ENCODE assay signal across 19 cellular contexts in the genomic region with DNA sequence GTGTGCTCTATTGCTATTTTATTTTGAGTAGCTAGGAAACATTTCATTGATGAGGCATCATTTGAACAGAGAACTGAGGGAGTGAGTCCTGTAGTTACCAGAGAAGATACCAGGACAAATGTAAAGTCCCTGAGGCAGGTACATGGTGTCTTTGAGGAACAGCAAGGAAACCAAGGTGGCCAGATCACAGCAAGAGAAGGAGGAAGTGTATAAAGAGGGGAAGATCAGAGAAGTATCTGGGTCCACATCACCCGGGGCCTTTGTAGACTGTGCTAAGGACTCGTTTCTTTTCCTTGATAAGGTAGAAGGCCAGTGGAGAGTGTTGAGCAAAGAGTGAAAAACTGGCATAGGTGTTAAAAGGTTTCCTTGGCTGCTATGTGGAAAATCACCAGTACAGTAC. TPM values are rescaled to one million over a fixed set of nuclear protein-coding genes. Genes with fewer than 3 reads are reported as not detected.
DNase-seq lines count a peak whose midpoint lies in the region; ATAC-seq and TF ChIP-seq lines count a peak whose summit lies in the region.
"Had no signal": no experiment of that assay in that cellular context is flagged by ENCODE, and none has a peak within 500 bp of the region (broad histone marks: within the 10 kb centered on the region; RNA-seq: fewer than 3 reads in every experiment).

No MANE protein-coding gene starts in this region.

- H3K4me3 ChIP-seq in HL-60 (replicated peaks; ENCODE audit: insufficient read depth, low read length): no peak overlapping the region
- H3K4me3 ChIP-seq in neutrophil (ENCODE audit: low read depth in 1 of 2, low read length in 1 of 2): peak overlapping the region in 1 of 2 experiments; percentile 10
- H3K4me3 ChIP-seq: BLaER1 had no signal

- TF ChIP-seq CTCF in CD14-positive monocyte (IDR thresholded peaks at IDR 0.05): no peak
- no peak for TF ChIP-seq CTCF in HL-60 (IDR thresholded peaks at IDR 0.05; ENCODE audit: insufficient read depth, low read length)
- TF ChIP-seq CTCF in neutrophil (IDR thresholded peaks at IDR 0.05): no peak

- peaks cover 0 to 5% of the 10 kb centered on the region in 2 donors for H3K36me3 Mint-ChIP-seq in CD14-positive monocyte
- peaks cover 6% of the 10 kb centered on the region for H3K36me3 Mint-ChIP-seq in activated T-helper 1 cell treated with anti-CD3 and anti-CD28 coated beads, Interleukin-12 subunit alpha, Interleukin-12 subunit beta, Interleukin-2, Interleukin-4 antibody, amounts not matched to agents 30 ng/mL and 10 ng/mL and 1 ng/mL, durations not matched to agents 14 hours and 24 hours and 36 hours (ENCODE audit: low read depth)
- peaks cover 10% of the 10 kb centered on the region for H3K36me3 Mint-ChIP-seq in activated naive CD8-positive, alpha-beta T cell treated with anti-CD3 and anti-CD28 coated beads, Interleukin-2, amount 50 U/mL, for 24 hours (ENCODE audit: low read depth)
- H3K36me3 Mint-ChIP-seq: CD8-positive, alpha-beta T cell had no signal

- intact Hi-C loops in CD14-positive monocyte (cut with micrococcal nuclease): no loop called here
- intact Hi-C loops in activated T-helper 1 cell treated with anti-CD3 and anti-CD28 coated beads, Interleukin-12 subunit alpha, Interleukin-12 subunit beta, Interleukin-2, Interleukin-4 antibody, amounts not matched to agents 30 ng/mL and 10 ng/mL and 1 ng/mL, durations not matched to agents 14 hours and 24 hours and 36 hours (cut with micrococcal nuclease): no loop called here

- H3K36me3 ChIP-seq in neutrophil: no peaks in the 10 kb centered on the region
- H3K36me3 ChIP-seq: BE2C, BLaER1 had no signal

- 0 out of 2 replicates have a peak overlapping the region, but pooled peaks have one; percentile 21 for H3K27ac ChIP-seq in HL-60 (replicated peaks)
- peak overlapping the region; percentile 93 for H3K27ac ChIP-seq in neutrophil
- H3K27ac ChIP-seq: BLaER1 had no signal

- H3K4me1 Mint-ChIP-seq in CD14-positive monocyte: peaks cover 57% of the 10 kb centered on the region
- H3K4me1 Mint-ChIP-seq in activated T-helper 1 cell treated with anti-CD3 and anti-CD28 coated beads, Interleukin-12 subunit alpha, Interleukin-12 subunit beta, Interleukin-2, Interleukin-4 antibody, amounts not matched to agents 30 ng/mL and 10 ng/mL and 1 ng/mL, durations not matched to agents 14 hours and 24 hours and 36 hours (ENCODE audit: low read depth): peaks cover 33% of the 10 kb centered on the region
- H3K4me1 Mint-ChIP-seq in activated naive CD8-positive, alpha-beta T cell treated with anti-CD3 and anti-CD28 coated beads, Interleukin-2, amount 50 U/mL, for 24 hours: peaks cover 23% of the 10 kb centered on the region

- ATAC-seq in activated naive CD8-positive, alpha-beta T cell treated with anti-CD3 and anti-CD28 coated beads, Interleukin-2, amount 50 U/mL, for 24 hours: no peak
- ATAC-seq: CD8-positive, alpha-beta T cell had no signal

- H3K9me3 Mint-ChIP-seq in CD14-positive monocyte: peaks cover 0 to 11% (median 5%) of the 10 kb centered on the region in 7 donors
- peaks cover 21% of the 10 kb centered on the region for H3K9me3 Mint-ChIP-seq in activated T-helper 1 cell treated with anti-CD3 and anti-CD28 coated beads, Interleukin-12 subunit alpha, Interleukin-12 subunit beta, Interleukin-2, Interleukin-4 antibody, amounts not matched to agents 30 ng/mL and 10 ng/mL and 1 ng/mL, durations not matched to agents 14 hours and 24 hours and 36 hours
- H3K9me3 Mint-ChIP-seq in activated naive CD8-positive, alpha-beta T cell treated with anti-CD3 and anti-CD28 coated beads, Interleukin-2, amount 50 U/mL, for 24 hours: peaks cover 24% of the 10 kb centered on the region
- H3K9me3 Mint-ChIP-seq: CD4-positive, alpha-beta T cell had no signal

- H3K27ac Mint-ChIP-seq in CD14-positive monocyte: peak overlapping the region in 4 of 7 donors; percentile 3 to 70 (median 46)
- no peak overlapping the region for H3K27ac Mint-ChIP-seq in activated T-helper 1 cell treated with anti-CD3 and anti-CD28 coated beads, Interleukin-12 subunit alpha, Interleukin-12 subunit beta, Interleukin-2, Interleukin-4 antibody, amounts not matched to agents 30 ng/mL and 10 ng/mL and 1 ng/mL, durations not matched to agents 14 hours and 24 hours and 36 hours
- H3K27ac Mint-ChIP-seq in activated naive CD8-positive, alpha-beta T cell treated with anti-CD3 and anti-CD28 coated beads, Interleukin-2, amount 50 U/mL, for 24 hours: no peak overlapping the region
- H3K27ac Mint-ChIP-seq: CD4-positive, alpha-beta T cell; CD8-positive, alpha-beta T cell had no signal

- no peaks in the 10 kb centered on the region for H3K27me3 Mint-ChIP-seq in CD14-positive monocyte (ENCODE audit: low read depth in 3 of 3)
- H3K27me3 Mint-ChIP-seq in activated T-helper 1 cell treated with anti-CD3 and anti-CD28 coated beads, Interleukin-12 subunit alpha, Interleukin-12 subunit beta, Interleukin-2, Interleukin-4 antibody, amounts not matched to agents 30 ng/mL and 10 ng/mL and 1 ng/mL, durations not matched to agents 14 hours and 24 hours and 36 hours (ENCODE audit: insufficient read depth): peaks cover 6% of the 10 kb centered on the region
- peaks cover 23% of the 10 kb centered on the region for H3K27me3 Mint-ChIP-seq in activated naive CD8-positive, alpha-beta T cell treated with anti-CD3 and anti-CD28 coated beads, Interleukin-2, amount 50 U/mL, for 24 hours
- H3K27me3 Mint-ChIP-seq: CD4-positive, alpha-beta T cell had no signal

- H3K4me3 Mint-ChIP-seq in CD14-positive monocyte: no peak overlapping the region
- H3K4me3 Mint-ChIP-seq in activated T-helper 1 cell treated with anti-CD3 and anti-CD28 coated beads, Interleukin-12 subunit alpha, Interleukin-12 subunit beta, Interleukin-2, Interleukin-4 antibody, amounts not matched to agents 30 ng/mL and 10 ng/mL and 1 ng/mL, durations not matched to agents 14 hours and 24 hours and 36 hours: no peak overlapping the region
- no peak overlapping the region for H3K4me3 Mint-ChIP-seq in activated naive CD8-positive, alpha-beta T cell treated with anti-CD3 and anti-CD28 coated beads, Interleukin-2, amount 50 U/mL, for 24 hours
- H3K4me3 Mint-ChIP-seq: CD4-positive, alpha-beta T cell; CD8-positive, alpha-beta T cell had no signal

- no peaks in the 10 kb centered on the region for H3K9me3 ChIP-seq in neutrophil
- H3K9me3 ChIP-seq: BE2C had no signal

- DNase-seq in NOMO-1 treated with DMSO at 0.1 percent for 48 hours (lab: John Stamatoyannopoulos, UW; ENCODE audit: unreplicated experiment) (peak; percentile 23), NOMO-1 treated with dmso at 0.1 percent for 144 hours (lab: John Stamatoyannopoulos, UW; ENCODE audit: unreplicated experiment) (no peak), CD14-positive monocyte (ENCODE audit: low spot score) (no peak), HL-60 (ENCODE audit: low read depth in 1 of 2, low spot score in 1 of 2) (peak in 1 of 2 experiments; percentile 60), HUDEP-2 (lab: John Stamatoyannopoulos, UW; ENCODE audit: unreplicated experiment in 76 of 76) (no peak)
- no peak for DNase-seq in activated T-helper 1 cell treated with anti-CD3 and anti-CD28 coated beads, Interleukin-12 subunit alpha, Interleukin-12 subunit beta, Interleukin-2, Interleukin-4 antibody, amounts not matched to agents 30 ng/mL and 10 ng/mL and 1 ng/mL, durations not matched to agents 14 hours and 24 hours and 36 hours (ENCODE audit: low spot score)
- DNase-seq in activated naive CD8-positive, alpha-beta T cell treated with anti-CD3 and anti-CD28 coated beads, Interleukin-2, amount 50 U/mL, for 24 hours: no peak
- DNase-seq: 8988T; ACHN; BE2C; C1 segment of cervical spinal cord; Caco-2; Calu3; CD4-positive, alpha-beta T cell; CD8-positive, alpha-beta T cell; DMS79 treated with DMSO at 0.1 percent for 48 hours; GF-D8 had no signal

- peaks cover 64 to 65% of the 10 kb centered on the region in 2 experiments for H3K4me1 ChIP-seq in neutrophil (ENCODE audit: control insufficient read depth in 1 of 2, insufficient read depth in 1 of 2, low read depth in 1 of 2, low read length in 1 of 2)
- H3K4me1 ChIP-seq: BE2C, BLaER1 had no signal

- no peaks in the 10 kb centered on the region for H3K27me3 ChIP-seq in HL-60 (ENCODE audit: insufficient read depth, poor library complexity, severe bottlenecking)
- H3K27me3 ChIP-seq in neutrophil: no peaks in the 10 kb centered on the region
- H3K27me3 ChIP-seq: BE2C, BLaER1 had no signal

RNA-seq across cellular contexts. Expression of gene PLB1, which starts 34.8 kb away (rescaled TPM):
- 10 to 100 TPM; 20.2 to 23.9 TPM for polyA plus RNA-seq in CD14-positive monocyte
- total RNA-seq in activated T-helper 1 cell treated with anti-CD3 and anti-CD28 coated beads, Interleukin-12 subunit alpha, Interleukin-12 subunit beta, Interleukin-2, Interleukin-4 antibody, amounts not matched to agents 30 ng/mL and 10 ng/mL and 1 ng/mL, durations not matched to agents 14 hours and 24 hours and 36 hours: 0.75 and 1.2 TPM in 2 replicates

Comparison
In these comparisons a context has a peak if more than half of its experiments do, and no peak if none do; other contexts are left out.
1. H3K27ac Mint-ChIP-seq: peak in CD14-positive monocyte (4 of 7); none in activated T-helper 1 cell treated with anti-CD3 and anti-CD28 coated beads, Interleukin-12 subunit alpha, Interleukin-12 subunit beta, Interleukin-2, Interleukin-4 antibody, amounts not matched to agents 30 ng/mL and 10 ng/mL and 1 ng/mL, durations not matched to agents 14 hours and 24 hours and 36 hours (single experiment) and activated naive CD8-positive, alpha-beta T cell treated with anti-CD3 and anti-CD28 coated beads, Interleukin-2, amount 50 U/mL, for 24 hours (single experiment).